Comparison of ENCODE assay signal across 1 cellular context in genomic region chr7:67392596-67393438, GRCh38.
TF ChIP-seq lines count a peak whose summit lies in the region.

No MANE protein-coding gene starts in this region.

TF ChIP-seq in WTC11, 78 proteins besides CTCF, POLR2A, EP300 and RAD21 (continued from another document):
- TF ChIP-seq ZNF281 (CRISPR knock-in tag; IDR thresholded peaks at IDR 0.05) (no peak), NFATC4 (CRISPR knock-in tag; IDR thresholded peaks at IDR 0.05) (peak; percentile 58; the same call in 1 of the 2 replicates), ZNF671 (CRISPR knock-in tag; IDR thresholded peaks at IDR 0.05) (peak; percentile 58; the same call in 1 of the 2 replicates), PREB (CRISPR knock-in tag; IDR thresholded peaks at IDR 0.05; ENCODE audit: borderline replicate concordance) (no peak)
